In the genomic region with DNA sequence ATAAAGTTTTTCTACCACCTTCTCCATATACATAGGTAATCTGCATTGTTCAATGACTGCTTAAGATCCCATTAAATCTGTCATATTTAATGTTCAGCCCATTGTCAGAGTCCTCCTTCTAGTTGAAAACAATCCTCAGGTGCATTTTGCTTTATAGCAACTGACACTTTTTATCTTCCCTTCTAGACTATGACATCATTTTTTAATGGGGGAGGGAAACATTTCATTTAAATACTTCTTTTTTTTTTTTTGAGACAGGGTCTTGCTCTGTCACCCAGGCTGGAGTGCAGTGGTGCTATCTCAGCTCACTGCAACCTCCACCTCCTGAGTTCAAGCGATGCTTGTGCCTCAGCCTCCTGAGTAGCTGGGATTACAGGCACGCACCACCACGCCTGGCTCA, we compare ENCODE assay signal across 1 cellular context. TPM values are rescaled to one million over a fixed set of nuclear protein-coding genes. Genes with fewer than 3 reads are reported as not detected.
"Had no signal": no experiment of that assay in that cellular context is flagged by ENCODE, and none has a peak within 500 bp of the region (broad histone marks: within the 10 kb centered on the region; RNA-seq: fewer than 3 reads in every experiment).

No MANE protein-coding gene starts in this region.

RNA-seq across cellular contexts. Expression of gene FAXDC2, which starts 17.6 kb away (rescaled TPM):
- total RNA-seq: natural killer cell treated with Interleukin-12 subunit alpha and Interleukin-12 subunit beta and Interleukin-15 and Interleukin-18, amount 100 ng/mL, for 72 hours had no signal
